27 cellular contexts compared by ENCODE assay signal in the genomic region with DNA sequence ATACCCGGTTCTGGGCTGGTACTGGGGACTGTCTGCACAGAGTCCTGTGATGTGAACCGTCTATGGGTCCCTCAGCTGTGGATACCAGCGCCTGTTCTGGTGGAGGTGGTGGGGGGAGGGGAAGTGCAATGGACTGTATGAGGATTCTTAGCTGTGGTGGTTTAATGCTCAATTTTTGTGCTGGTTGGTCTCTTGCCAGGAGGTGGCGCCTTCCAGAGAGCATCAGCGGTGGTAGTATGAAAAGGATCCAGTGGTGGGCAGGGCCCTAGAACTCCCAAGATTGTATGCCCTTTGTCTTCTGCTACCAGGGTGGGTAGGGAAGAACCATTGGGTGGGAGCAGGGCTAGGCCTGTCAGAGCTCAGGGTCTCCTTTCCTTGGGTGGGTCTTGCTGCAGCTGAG.
DNase-seq lines count a peak whose midpoint lies in the region; ATAC-seq and TF ChIP-seq lines count a peak whose summit lies in the region.
"Had no signal": no experiment of that assay in that cellular context is flagged by ENCODE, and none has a peak within 500 bp of the region (broad histone marks: within the 10 kb centered on the region; RNA-seq: fewer than 3 reads in every experiment).

No MANE protein-coding gene starts in this region.

- ATAC-seq in GM23338 (peak; percentile 88), Panc1 (no peak), foreskin keratinocyte (peak; percentile 24), GM18858 (IDR thresholded peaks at IDR 0.05; ENCODE audit: unreplicated experiment) (no peak), HG02884 (IDR thresholded peaks at IDR 0.05; ENCODE audit: unreplicated experiment) (no peak)
- ATAC-seq: stimulated activated naive CD8-positive, alpha-beta T cell treated with anti-CD3 and anti-CD28 coated beads, Interleukin-15, Interleukin-2, amounts not matched to agents 100 U/mL and 50 U/mL, for 24 hours; T-helper 17 cell; upper lobe of right lung had no signal

- no peaks in the 10 kb centered on the region; the same call in 1 of the 2 replicates for H3K9me2 ChIP-seq in GM23338 (ENCODE audit: insufficient read depth)

- H3K9me3 ChIP-seq in BE2C: no peaks in the 10 kb centered on the region
- H3K9me3 ChIP-seq in Panc1 (ENCODE audit: control insufficient read depth, insufficient read depth, low read depth, low read length): no peaks in the 10 kb centered on the region; the same call in 1 of the 2 replicates
- H3K9me3 ChIP-seq: upper lobe of right lung had no signal

- H3K27ac ChIP-seq in GM23338 (ENCODE audit: low read depth): no peak overlapping the region
- H3K27ac ChIP-seq in Panc1 (ENCODE audit: low read length): no peak overlapping the region
- H3K27ac ChIP-seq in foreskin keratinocyte: no peak overlapping the region
- H3K27ac ChIP-seq: C4-2B, upper lobe of right lung had no signal

- peak overlapping the region; percentile 53; the same call in 1 of the 2 replicates for H3K27ac Mint-ChIP-seq in GM23338
- H3K27ac Mint-ChIP-seq: activated naive CD4-positive, alpha-beta T cell treated with anti-CD3 and anti-CD28 coated beads, Interleukin-2, amount 50 U/mL, for 24 hours; activated T-helper 2 cell treated with anti-CD3 and anti-CD28 coated beads, Interferon-gamma antibody, Interleukin-2, Interleukin-4, amounts not matched to agents 10 μg/mL and 5 μg/mL and 100 μg/mL, durations not matched to agents 14 hours and 24 hours and 36 hours; mesothelial cell of epicardium; T-helper 17 cell had no signal

- H3K4me3 Mint-ChIP-seq in GM23338: no peak overlapping the region
- H3K4me3 Mint-ChIP-seq: activated naive CD4-positive, alpha-beta T cell treated with anti-CD3 and anti-CD28 coated beads, Interleukin-2, amount 50 U/mL, for 24 hours; mesothelial cell of epicardium; T-helper 17 cell had no signal

- H3K4me2 ChIP-seq in GM23338: no peak overlapping the region

- intact Hi-C loops in Panc1 (cut with micrococcal nuclease; ENCODE audit: unreplicated experiment): no loop called here

- no peaks in the 10 kb centered on the region for H3F3A ChIP-seq in GM23338 (replicated peaks; ENCODE audit: low read depth)

- peaks cover 7% of the 10 kb centered on the region; the same call in 2 of the 3 replicates for H3K4me1 Mint-ChIP-seq in GM23338
- H3K4me1 Mint-ChIP-seq: activated naive CD4-positive, alpha-beta T cell treated with anti-CD3 and anti-CD28 coated beads, Interleukin-2, amount 50 U/mL, for 24 hours; T-helper 17 cell had no signal

- TF ChIP-seq CTCF in BE2C (IDR thresholded peaks at IDR 0.05; ENCODE audit: low read depth, low read length): peak; percentile 21; the same call in 1 of the 2 replicates
- peak; percentile 51 to 76 for TF ChIP-seq CTCF in GM23338 (conservative IDR thresholded peaks at IDR 0.05; ENCODE audit: low read depth in 2 of 2)
- 0 out of 2 replicates have a peak, but pooled peaks have one; percentile 8 for TF ChIP-seq CTCF in Panc1 (IDR thresholded peaks at IDR 0.05)
- no peak for TF ChIP-seq CTCF in foreskin keratinocyte (conservative IDR thresholded peaks at IDR 0.05)

- H3K79me2 ChIP-seq in GM23338 (replicated peaks; ENCODE audit: insufficient read depth): no peaks in the 10 kb centered on the region

- peaks cover 8% of the 10 kb centered on the region for H3K27me3 Mint-ChIP-seq in GM23338 (ENCODE audit: insufficient read depth, low read depth, poor library complexity)
- H3K27me3 Mint-ChIP-seq: activated naive CD4-positive, alpha-beta T cell treated with anti-CD3 and anti-CD28 coated beads, Interleukin-2, amount 50 U/mL, for 24 hours; T-helper 17 cell had no signal

- POLR2A ChIA-PET in Panc1 (lab: Charles Lee): no interaction called here

- DNase-seq in BE2C (peak; percentile 15), GM23338 (ENCODE audit: low spot score) (peak; percentile 73), Panc1 (ENCODE audit: low read depth, low spot score) (no peak), foreskin keratinocyte (no peak), NCI-H2029 treated with DMSO at 0.1 percent for 48 hours (lab: John Stamatoyannopoulos, UW) (no peak), C1 segment of cervical spinal cord (lab: John Stamatoyannopoulos, UW) (no peak)
- DNase-seq: activated CD4-positive, alpha-beta T cell treated with anti-CD3 and anti-CD28 coated beads for 1 hour; activated CD8-positive, alpha-beta memory T cell treated with anti-CD3 and anti-CD28 coated beads for 24 hours; activated T-cell treated with anti-CD3 and anti-CD28 coated beads for 4 hours; amygdala; COR-L47; DMS79 treated with DMSO at 0.1 percent for 48 hours; IMR-90; NCI-H1092; NCI-H1694; NCI-H2171; Right ventricle myocardium superior; stimulated activated CD4-positive, alpha-beta T cell treated with anti-CD3 and anti-CD28 coated beads, Interleukin-1b, Interleukin-23, amount 100 ng/mL, for 48 hours; stimulated activated naive CD8-positive, alpha-beta T cell treated with anti-CD3 and anti-CD28 coated beads, Interleukin-15, Interleukin-2, amounts not matched to agents 100 U/mL and 50 U/mL, for 24 hours; T-helper 17 cell; upper lobe of right lung had no signal

- peaks cover 32% of the 10 kb centered on the region; the same call in 2 of the 3 replicates for H3K36me3 Mint-ChIP-seq in GM23338 (ENCODE audit: low read depth)

- H3K36me3 ChIP-seq in BE2C (no peaks in the 10 kb centered on the region), GM23338 (ENCODE audit: insufficient read depth) (no peaks in the 10 kb centered on the region), Panc1 (ENCODE audit: control insufficient read depth, insufficient read depth, low read length) (no peaks in the 10 kb centered on the region)
- H3K36me3 ChIP-seq: upper lobe of right lung had no signal

- peaks cover 16% of the 10 kb centered on the region for H3K9me3 Mint-ChIP-seq in GM23338

- CTCF ChIA-PET in Panc1 (lab: Charles Lee): no interaction called here

- no peaks in the 10 kb centered on the region for H4K20me1 ChIP-seq in GM23338 (replicated peaks; ENCODE audit: insufficient read depth)

- BruUV-seq in Panc1 (replicated peaks; lab: Mats Ljungman, UMichigan): no TSS peak

- H3K4me1 ChIP-seq in BE2C (no peaks in the 10 kb centered on the region), GM23338 (ENCODE audit: insufficient read depth) (no peaks in the 10 kb centered on the region), Panc1 (ENCODE audit: control insufficient read depth, insufficient read depth, low read length) (no peaks in the 10 kb centered on the region), foreskin keratinocyte (no peaks in the 10 kb centered on the region)
- H3K4me1 ChIP-seq: upper lobe of right lung had no signal

- no peak overlapping the region for H2AFZ ChIP-seq in GM23338

- in situ Hi-C loops in Panc1 (cut with HindIII; ENCODE audit: low pct_unique_long_range_greater_than_20kb, low sequenced_read_pairs): no loop called here

- H3K27me3 ChIP-seq in BE2C (no peaks in the 10 kb centered on the region), GM23338 (ENCODE audit: insufficient read depth) (no peaks in the 10 kb centered on the region), Panc1 (ENCODE audit: control insufficient read depth, insufficient read depth, low read length) (no peaks in the 10 kb centered on the region), foreskin keratinocyte (no peaks in the 10 kb centered on the region)
- H3K27me3 ChIP-seq: upper lobe of right lung had no signal

- no peak overlapping the region for H3K4me3 ChIP-seq in BE2C (ENCODE audit: low read depth, low read length)
- no peak overlapping the region for H3K4me3 ChIP-seq in GM23338
- H3K4me3 ChIP-seq in Panc1 (ENCODE audit: low read depth in 2 of 2, low read length in 2 of 2): no peak overlapping the region
- H3K4me3 ChIP-seq: upper lobe of right lung had no signal

TF ChIP-seq in GM23338, 12 proteins besides CTCF, POLR2A, EP300 and RAD21:
- TF ChIP-seq CREB1 (CRISPR knock-in tag; IDR thresholded peaks at IDR 0.05; ENCODE audit: low read depth) (no peak), EZH2 (IDR thresholded peaks at IDR 0.05; ENCODE audit: low read depth, unreplicated experiment) (no peak), ZNF331 (CRISPR knock-in tag; IDR thresholded peaks at IDR 0.05; ENCODE audit: low read depth) (no peak), NANOG (IDR thresholded peaks at IDR 0.05; ENCODE audit: borderline replicate concordance) (no peak), JUNB (IDR thresholded peaks at IDR 0.05; ENCODE audit: unreplicated experiment) (no peak)

Comparison
In these comparisons a context has a peak if more than half of its experiments do, and no peak if none do; other contexts are left out.
1. DNase-seq: peak in BE2C (single experiment) and GM23338 (single experiment); none in Panc1 (single experiment), foreskin keratinocyte (0 of 2), NCI-H2029 treated with DMSO at 0.1 percent for 48 hours (single experiment) and C1 segment of cervical spinal cord (0 of 14).
2. ATAC-seq: peak in GM23338 (single experiment) and foreskin keratinocyte (single experiment); none in Panc1 (single experiment), GM18858 (single experiment) and HG02884 (single experiment).